In the genomic region with DNA sequence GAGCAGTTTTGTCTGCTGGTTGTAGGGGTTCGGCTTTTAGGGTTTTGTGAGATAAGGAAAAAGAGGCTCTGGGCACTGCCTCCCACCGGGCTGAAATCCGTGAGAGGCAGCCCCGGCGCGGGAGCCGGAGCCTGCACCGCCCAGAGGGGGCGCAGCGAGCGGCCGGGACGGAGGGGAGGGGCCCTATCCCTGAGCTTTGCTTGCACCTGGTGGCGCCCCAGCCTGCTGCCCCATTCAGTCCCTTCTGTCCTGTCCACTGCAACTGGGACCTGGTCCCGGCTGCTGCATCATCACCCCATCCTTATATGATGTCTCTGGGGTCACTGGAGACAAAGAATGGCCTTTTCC, we compare ENCODE assay signal across 1 cellular context.
TF ChIP-seq lines count a peak whose summit lies in the region.

No MANE protein-coding gene starts in this region.

TF ChIP-seq in H1, 55 proteins besides CTCF, POLR2A, EP300 and RAD21 (continued from another document):
- no peak for TF ChIP-seq ATF3 (IDR thresholded peaks at IDR 0.05; ENCODE audit: insufficient read depth, low read depth, low read length)
